ENCODE assay signal across 1 cellular context in the genomic region with DNA sequence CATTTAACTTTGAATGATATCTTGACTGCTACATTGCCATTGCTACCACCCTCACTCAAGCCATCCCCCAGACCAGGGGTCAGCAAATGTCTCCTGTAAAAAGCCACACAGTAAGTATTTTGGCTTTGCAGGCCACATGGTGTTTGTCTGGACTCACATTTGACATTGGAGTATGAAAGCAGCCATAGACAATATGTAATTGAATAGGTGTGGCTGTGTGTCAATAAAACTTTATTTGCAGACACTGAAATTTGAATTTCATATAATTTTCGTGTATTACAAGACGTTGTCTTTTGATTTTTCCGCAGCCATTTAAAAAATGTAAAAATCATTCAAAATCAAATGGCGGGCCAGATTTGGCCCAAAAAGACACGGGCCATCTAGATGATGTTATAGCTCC.
A peak's percentile ranks its signal among the peaks of the same experiment; 100 is the strongest.
TF ChIP-seq lines count a peak whose summit lies in the region.

No MANE protein-coding gene starts in this region.

TF ChIP-seq in K562, 482 proteins besides CTCF, POLR2A, EP300 and RAD21:
- TF ChIP-seq, protein P1, sequence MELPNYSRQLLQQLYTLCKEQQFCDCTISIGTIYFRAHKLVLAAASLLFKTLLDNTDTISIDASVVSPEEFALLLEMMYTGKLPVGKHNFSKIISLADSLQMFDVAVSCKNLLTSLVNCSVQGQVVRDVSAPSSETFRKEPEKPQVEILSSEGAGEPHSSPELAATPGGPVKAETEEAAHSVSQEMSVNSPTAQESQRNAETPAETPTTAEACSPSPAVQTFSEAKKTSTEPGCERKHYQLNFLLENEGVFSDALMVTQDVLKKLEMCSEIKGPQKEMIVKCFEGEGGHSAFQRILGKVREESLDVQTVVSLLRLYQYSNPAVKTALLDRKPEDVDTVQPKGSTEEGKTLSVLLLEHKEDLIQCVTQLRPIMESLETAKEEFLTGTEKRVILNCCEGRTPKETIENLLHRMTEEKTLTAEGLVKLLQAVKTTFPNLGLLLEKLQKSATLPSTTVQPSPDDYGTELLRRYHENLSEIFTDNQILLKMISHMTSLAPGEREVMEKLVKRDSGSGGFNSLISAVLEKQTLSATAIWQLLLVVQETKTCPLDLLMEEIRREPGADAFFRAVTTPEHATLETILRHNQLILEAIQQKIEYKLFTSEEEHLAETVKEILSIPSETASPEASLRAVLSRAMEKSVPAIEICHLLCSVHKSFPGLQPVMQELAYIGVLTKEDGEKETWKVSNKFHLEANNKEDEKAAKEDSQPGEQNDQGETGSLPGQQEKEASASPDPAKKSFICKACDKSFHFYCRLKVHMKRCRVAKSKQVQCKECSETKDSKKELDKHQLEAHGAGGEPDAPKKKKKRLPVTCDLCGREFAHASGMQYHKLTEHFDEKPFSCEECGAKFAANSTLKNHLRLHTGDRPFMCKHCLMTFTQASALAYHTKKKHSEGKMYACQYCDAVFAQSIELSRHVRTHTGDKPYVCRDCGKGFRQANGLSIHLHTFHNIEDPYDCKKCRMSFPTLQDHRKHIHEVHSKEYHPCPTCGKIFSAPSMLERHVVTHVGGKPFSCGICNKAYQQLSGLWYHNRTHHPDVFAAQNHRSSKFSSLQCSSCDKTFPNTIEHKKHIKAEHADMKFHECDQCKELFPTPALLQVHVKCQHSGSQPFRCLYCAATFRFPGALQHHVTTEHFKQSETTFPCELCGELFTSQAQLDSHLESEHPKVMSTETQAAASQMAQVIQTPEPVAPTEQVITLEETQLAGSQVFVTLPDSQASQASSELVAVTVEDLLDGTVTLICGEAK (IDR thresholded peaks at IDR 0.05) = peak; percentile 91
- TF ChIP-seq, protein P1 (CRISPR knock-in tag; IDR thresholded peaks at IDR 0.05) = peak; percentile 80
- TF ChIP-seq, protein P2, sequence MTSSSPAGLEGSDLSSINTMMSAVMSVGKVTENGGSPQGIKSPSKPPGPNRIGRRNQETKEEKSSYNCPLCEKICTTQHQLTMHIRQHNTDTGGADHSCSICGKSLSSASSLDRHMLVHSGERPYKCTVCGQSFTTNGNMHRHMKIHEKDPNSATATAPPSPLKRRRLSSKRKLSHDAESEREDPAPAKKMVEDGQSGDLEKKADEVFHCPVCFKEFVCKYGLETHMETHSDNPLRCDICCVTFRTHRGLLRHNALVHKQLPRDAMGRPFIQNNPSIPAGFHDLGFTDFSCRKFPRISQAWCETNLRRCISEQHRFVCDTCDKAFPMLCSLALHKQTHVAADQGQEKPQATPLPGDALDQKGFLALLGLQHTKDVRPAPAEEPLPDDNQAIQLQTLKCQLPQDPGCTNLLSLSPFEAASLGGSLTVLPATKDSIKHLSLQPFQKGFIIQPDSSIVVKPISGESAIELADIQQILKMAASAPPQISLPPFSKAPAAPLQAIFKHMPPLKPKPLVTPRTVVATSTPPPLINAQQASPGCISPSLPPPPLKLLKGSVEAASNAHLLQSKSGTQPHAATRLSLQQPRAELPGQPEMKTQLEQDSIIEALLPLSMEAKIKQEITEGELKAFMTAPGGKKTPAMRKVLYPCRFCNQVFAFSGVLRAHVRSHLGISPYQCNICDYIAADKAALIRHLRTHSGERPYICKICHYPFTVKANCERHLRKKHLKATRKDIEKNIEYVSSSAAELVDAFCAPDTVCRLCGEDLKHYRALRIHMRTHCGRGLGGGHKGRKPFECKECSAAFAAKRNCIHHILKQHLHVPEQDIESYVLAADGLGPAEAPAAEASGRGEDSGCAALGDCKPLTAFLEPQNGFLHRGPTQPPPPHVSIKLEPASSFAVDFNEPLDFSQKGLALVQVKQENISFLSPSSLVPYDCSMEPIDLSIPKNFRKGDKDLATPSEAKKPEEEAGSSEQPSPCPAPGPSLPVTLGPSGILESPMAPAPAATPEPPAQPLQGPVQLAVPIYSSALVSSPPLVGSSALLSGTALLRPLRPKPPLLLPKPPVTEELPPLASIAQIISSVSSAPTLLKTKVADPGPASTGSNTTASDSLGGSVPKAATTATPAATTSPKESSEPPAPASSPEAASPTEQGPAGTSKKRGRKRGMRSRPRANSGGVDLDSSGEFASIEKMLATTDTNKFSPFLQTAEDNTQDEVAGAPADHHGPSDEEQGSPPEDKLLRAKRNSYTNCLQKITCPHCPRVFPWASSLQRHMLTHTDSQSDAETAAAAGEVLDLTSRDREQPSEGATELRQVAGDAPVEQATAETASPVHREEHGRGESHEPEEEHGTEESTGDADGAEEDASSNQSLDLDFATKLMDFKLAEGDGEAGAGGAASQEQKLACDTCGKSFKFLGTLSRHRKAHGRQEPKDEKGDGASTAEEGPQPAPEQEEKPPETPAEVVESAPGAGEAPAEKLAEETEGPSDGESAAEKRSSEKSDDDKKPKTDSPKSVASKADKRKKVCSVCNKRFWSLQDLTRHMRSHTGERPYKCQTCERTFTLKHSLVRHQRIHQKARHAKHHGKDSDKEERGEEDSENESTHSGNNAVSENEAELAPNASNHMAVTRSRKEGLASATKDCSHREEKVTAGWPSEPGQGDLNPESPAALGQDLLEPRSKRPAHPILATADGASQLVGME (CRISPR knock-in tag; IDR thresholded peaks at IDR 0.05) = no peak
